23 cellular contexts compared by ENCODE assay signal in genomic region chr5:146395233-146395632, GRCh38. TPM values are rescaled to one million over a fixed set of nuclear protein-coding genes. Genes with fewer than 3 reads are reported as not detected.
"Had no signal": no experiment of that assay in that cellular context is flagged by ENCODE, and none has a peak within 500 bp of the region (broad histone marks: within the 10 kb centered on the region; RNA-seq: fewer than 3 reads in every experiment).

No MANE protein-coding gene starts in this region.

- H3K27me3 ChIP-seq: body of pancreas, testis, vagina had no signal

- H3K27ac ChIP-seq: body of pancreas, heart left ventricle, lower lobe of right lung, testis, vagina, VCaP had no signal

- DNase-seq: activated CD4-positive, alpha-beta T cell treated with anti-CD3 and anti-CD28 coated beads, Interleukin-2, amount 50 U/mL, for 1 hour; activated CD4-positive, CD25-positive, alpha-beta regulatory T cell treated with anti-CD3 and anti-CD28 coated beads, Interleukin-2, amount 50 U/mL, for 72 hours; activated gamma-delta T cell treated with Interleukin-2 at 50 U/mL for 16 hours; activated T-cell treated with anti-CD3 and anti-CD28 coated beads, Interleukin-2, amount 50 U/mL, for 1 hour; anterior cingulate cortex; body of pancreas; effector memory CD4-positive, alpha-beta T cell; heart left ventricle; left colon; lower lobe of right lung; naive B cell; stimulated activated CD4-positive, alpha-beta T cell treated with anti-CD3 and anti-CD28 coated beads, Interleukin-2, amount 100 ng/mL, for 48 hours; stimulated activated naive CD4-positive, alpha-beta T cell; testis had no signal

- H3K4me1 Mint-ChIP-seq: activated naive CD4-positive, alpha-beta T cell treated with anti-CD3 and anti-CD28 coated beads, Interleukin-2, amount 50 U/mL, for 24 hours; naive B cell had no signal

- H3K4me3 ChIP-seq: body of pancreas, heart left ventricle, lower lobe of right lung, testis, vagina had no signal

- H3K36me3 ChIP-seq: heart left ventricle, lower lobe of right lung, vagina had no signal

- H3K9me3 Mint-ChIP-seq: activated naive CD4-positive, alpha-beta T cell treated with anti-CD3 and anti-CD28 coated beads, Interleukin-2, amount 50 U/mL, for 24 hours; T-helper 2 cell treated with Interferon-gamma antibody and Interleukin-4, amounts not matched to agents 5 μg/mL and 100 μg/mL, for 36 hours; type B pancreatic cell had no signal

- H3K4me1 ChIP-seq: body of pancreas, heart left ventricle, lower lobe of right lung, testis, vagina had no signal

- H3K4me3 Mint-ChIP-seq: activated naive CD4-positive, alpha-beta T cell treated with anti-CD3 and anti-CD28 coated beads, Interleukin-2, amount 50 U/mL, for 24 hours; naive B cell; T-helper 2 cell treated with Interferon-gamma antibody and Interleukin-4, amounts not matched to agents 5 μg/mL and 100 μg/mL, for 36 hours; type B pancreatic cell had no signal

- H3K36me3 Mint-ChIP-seq: activated naive CD4-positive, alpha-beta T cell treated with anti-CD3 and anti-CD28 coated beads, Interleukin-2, amount 50 U/mL, for 24 hours; naive B cell; type B pancreatic cell had no signal

- ATAC-seq: body of pancreas, heart left ventricle, left colon, lower lobe of right lung had no signal

- H3K9me3 ChIP-seq: body of pancreas, heart left ventricle, lower lobe of right lung, testis, vagina had no signal

- H3K27ac Mint-ChIP-seq: activated naive CD4-positive, alpha-beta T cell treated with anti-CD3 and anti-CD28 coated beads, Interleukin-2, amount 50 U/mL, for 24 hours; naive B cell; progenitor cell of endocrine pancreas; T-helper 2 cell treated with Interferon-gamma antibody and Interleukin-4, amounts not matched to agents 5 μg/mL and 100 μg/mL, for 36 hours; type B pancreatic cell had no signal

RNA-seq across cellular contexts. Expression of gene POU4F3, which starts 56.6 kb away (rescaled TPM):
- total RNA-seq: cardiac septum, frontal cortex, left colon, lower lobe of right lung, mesenteric fat pad, progenitor cell of endocrine pancreas, testis, vagina had no signal
